21 cellular contexts compared by ENCODE assay signal in genomic region chr5:1167361-1167727, GRCh38. TPM values are rescaled to one million over a fixed set of nuclear protein-coding genes. Genes with fewer than 3 reads are reported as not detected.
A peak's percentile ranks its signal among the peaks of the same experiment; 100 is the strongest.
DNase-seq lines count a peak whose midpoint lies in the region; ATAC-seq and TF ChIP-seq lines count a peak whose summit lies in the region.
"Had no signal": no experiment of that assay in that cellular context is flagged by ENCODE, and none has a peak within 500 bp of the region (broad histone marks: within the 10 kb centered on the region; RNA-seq: fewer than 3 reads in every experiment).

No MANE protein-coding gene starts in this region.

- H3K79me2 ChIP-seq in OCI-LY7 (ENCODE audit: insufficient read depth, low read depth, low read length) = no peaks in the 10 kb centered on the region
- H3K79me2 ChIP-seq in hepatocyte = no peaks in the 10 kb centered on the region

- no peaks in the 10 kb centered on the region for H3K36me3 ChIP-seq in OCI-LY7 (ENCODE audit: insufficient read depth, low read length)
- no peaks in the 10 kb centered on the region for H3K36me3 ChIP-seq in hepatocyte (replicated peaks; ENCODE audit: insufficient read depth, low read depth)
- H3K36me3 ChIP-seq: ascending aorta, heart right ventricle, neural progenitor cell, spleen had no signal

- DNase-seq in DMS53 (lab: John Stamatoyannopoulos, UW) (peak; percentile 73), DMS53 treated with DMSO at 0.1 percent for 48 hours (lab: John Stamatoyannopoulos, UW; ENCODE audit: unreplicated experiment) (no peak), OCI-LY7 (ENCODE audit: low spot score) (no peak), myocyte (ENCODE audit: low read depth) (peak; percentile 42), hepatocyte (ENCODE audit: low spot score) (no peak), medulla oblongata (ENCODE audit: extremely low spot score) (no peak), mesothelial cell of epicardium (ENCODE audit: low spot score in 2 of 2, unreplicated experiment in 2 of 2) (no peak)
- DNase-seq: spleen had no signal

- H4K20me1 ChIP-seq in OCI-LY7 (ENCODE audit: insufficient read depth, low read length) = no peaks in the 10 kb centered on the region
- no peaks in the 10 kb centered on the region for H4K20me1 ChIP-seq in hepatocyte (ENCODE audit: insufficient read depth, poor library complexity, severe bottlenecking)

- no peaks in the 10 kb centered on the region for H3K9me3 Mint-ChIP-seq in mesothelial cell of epicardium
- H3K9me3 Mint-ChIP-seq: endodermal cell; neural progenitor cell; T-helper 1 cell treated with Interleukin-12 subunit alpha and Interleukin-12 subunit beta and Interleukin-4 antibody, amounts not matched to agents 30 μg/mL and 1 μg/mL, for 36 hours had no signal

- H3K4me3 Mint-ChIP-seq in mesothelial cell of epicardium = no peak overlapping the region
- H3K4me3 Mint-ChIP-seq: endodermal cell had no signal

- H3K27ac Mint-ChIP-seq in mesothelial cell of epicardium = no peak overlapping the region
- H3K27ac Mint-ChIP-seq: endodermal cell; neural progenitor cell; T-helper 1 cell treated with Interleukin-12 subunit alpha and Interleukin-12 subunit beta and Interleukin-4 antibody, amounts not matched to agents 30 μg/mL and 1 μg/mL, for 36 hours had no signal

- H3K4me1 ChIP-seq in OCI-LY7 (ENCODE audit: insufficient read depth, low read length, poor library complexity, severe bottlenecking) (peaks cover 16% of the 10 kb centered on the region), hepatocyte (ENCODE audit: insufficient read depth) (peaks cover 3% of the 10 kb centered on the region)
- H3K4me1 ChIP-seq: ascending aorta had no signal

- TF ChIP-seq CTCF in OCI-LY7 (conservative IDR thresholded peaks at IDR 0.05; ENCODE audit: low read length) (no peak), hepatocyte (IDR thresholded peaks at IDR 0.05; ENCODE audit: poor library complexity) (no peak), mesothelial cell of epicardium (IDR thresholded peaks at IDR 0.05; ENCODE audit: unreplicated experiment) (no peak)

- H3K27ac ChIP-seq in OCI-LY7 (ENCODE audit: low read depth, low read length, poor library complexity, severe bottlenecking) (no peak overlapping the region), hepatocyte (no peak overlapping the region)
- H3K27ac ChIP-seq: 22Rv1, ascending aorta, heart right ventricle, neural progenitor cell, testis, VCaP had no signal

- CTCF ChIA-PET in OCI-LY7 (lab: Charles Lee; ENCODE audit: unreplicated experiment) = interaction anchor here (0.5 to 0.9 kb wide), 4 partner anchors 27 to 249 kb away, joined by 3 to 5 read pairs (median 4); no protein-coding TSS in a partner anchor

- 66% methylated on average over 4 of the region's 4 CpGs for WGBS in hepatocyte (ENCODE audit: low lambda C conversion rate, missing lambda C conversion rate)

- ATAC-seq in HG02852 (IDR thresholded peaks at IDR 0.05; ENCODE audit: unreplicated experiment) = peak; percentile 16

- H3K9me3 ChIP-seq in OCI-LY7 (ENCODE audit: low read length) = no peaks in the 10 kb centered on the region
- H3K9me3 ChIP-seq in hepatocyte (ENCODE audit: low read depth) = no peaks in the 10 kb centered on the region
- H3K9me3 ChIP-seq: ascending aorta, heart right ventricle, spleen, testis had no signal

- no peaks in the 10 kb centered on the region for H3K27me3 ChIP-seq in hepatocyte
- H3K27me3 ChIP-seq: ascending aorta, testis had no signal

- H3K4me3 ChIP-seq in OCI-LY7 (ENCODE audit: low read depth, low read length, poor library complexity, severe bottlenecking) (no peak overlapping the region), hepatocyte (no peak overlapping the region)
- H3K4me3 ChIP-seq: ascending aorta, testis had no signal

- no TSS peak for BruUV-seq in OCI-LY7 (replicated peaks; lab: Mats Ljungman, UMichigan)

- POLR2A ChIA-PET in OCI-LY7 (lab: Charles Lee) = interaction anchor here (0.7 to 0.8 kb wide), 2 partner anchors 29 to 148 kb away, joined by 3 read pairs; no protein-coding TSS in a partner anchor

- H3K36me3 Mint-ChIP-seq in mesothelial cell of epicardium = no peaks in the 10 kb centered on the region
- H3K36me3 Mint-ChIP-seq: neural progenitor cell had no signal

- intact Hi-C loops in OCI-LY7 (cut with micrococcal nuclease; ENCODE audit: unreplicated experiment) = loop anchor here (1.0 to 2.0 kb wide), 5 partner anchors 27 to 244 kb away; no protein-coding TSS in a partner anchor

- H2AFZ ChIP-seq in OCI-LY7 (ENCODE audit: low read length) (peak overlapping the region; percentile 80; the same call in 1 of the 2 replicates), hepatocyte (no peak overlapping the region)

- H3K9me2 ChIP-seq in OCI-LY7 (ENCODE audit: insufficient read depth, low read length) (no peaks in the 10 kb centered on the region), hepatocyte (replicated peaks; ENCODE audit: insufficient read depth) (no peaks in the 10 kb centered on the region)

- peaks cover 36% of the 10 kb centered on the region for H3K27me3 Mint-ChIP-seq in mesothelial cell of epicardium (ENCODE audit: low read depth)

- peaks cover 2% of the 10 kb centered on the region for H3K4me1 Mint-ChIP-seq in mesothelial cell of epicardium

- H3K4me2 ChIP-seq in OCI-LY7 (ENCODE audit: low read length) (peak overlapping the region; percentile 71), hepatocyte (no peak overlapping the region)

RNA-seq across cellular contexts. Expression of gene SLC6A19, which starts 34.1 kb away (rescaled TPM):
- total RNA-seq in OCI-LY7 (2014; rRNA removed; shearing (Covaris generic)) = not detected in 2 replicates
- total RNA-seq in OCI-LY7 (2022) = not detected in 2 replicates
- total RNA-seq in myocyte = 0.31 TPM in 1 of 2 replicates, not detected in the other
- not detected for polyA plus RNA-seq in myocyte (2012)
- total RNA-seq in hepatocyte = 5.2 and 6.7 TPM in 2 replicates
- 4.8 and 5.8 TPM in 2 replicates for polyA plus RNA-seq in hepatocyte
- not detected in 3 replicates for total RNA-seq in mesothelial cell of epicardium
- total RNA-seq: ascending aorta, chondrocyte, H1, pulmonary artery endothelial cell had no signal
- polyA plus RNA-seq: BJ, heart right ventricle had no signal

RNA-seq across cellular contexts. Expression of gene SLC12A7, which starts 55.5 kb away (rescaled TPM):
- total RNA-seq in OCI-LY7 (2014; rRNA removed; shearing (Covaris generic)) = not detected in 2 replicates
- total RNA-seq in OCI-LY7 (2022) (0.06 TPM in 1 of 2 replicates, not detected in the other), myocyte (38.0 and 77.2 TPM in 2 replicates), hepatocyte (19.7 and 30.2 TPM in 2 replicates), mesothelial cell of epicardium (33.5 to 34.9 TPM (median 33.6 TPM) in 3 replicates)
- 77.6 TPM for polyA plus RNA-seq in myocyte (2012)
- 31.3 and 34.3 TPM in 2 replicates for polyA plus RNA-seq in hepatocyte

RNA-seq across cellular contexts. Expression of gene SLC6A18, which starts 57.8 kb away (rescaled TPM):
- total RNA-seq in OCI-LY7 (2014; rRNA removed; shearing (Covaris generic)) = not detected in 2 replicates
- total RNA-seq in OCI-LY7 (2022) (not detected in 2 replicates), myocyte (not detected in 2 replicates), hepatocyte (not detected in 2 replicates), mesothelial cell of epicardium (not detected in 3 replicates)
- not detected for polyA plus RNA-seq in myocyte (2012)
- 0.35 TPM in 1 of 2 replicates, not detected in the other for polyA plus RNA-seq in hepatocyte
- total RNA-seq: ascending aorta, chondrocyte, endodermal cell, H1, heart right ventricle, pulmonary artery endothelial cell, spleen had no signal
- polyA plus RNA-seq: BJ, H1, heart right ventricle, spleen had no signal

Comparison
In these comparisons a context has a peak if more than half of its experiments do, and no peak if none do; other contexts are left out.
1. DNase-seq: peak in DMS53 (single experiment) and myocyte (single experiment); none in DMS53 treated with DMSO at 0.1 percent for 48 hours (single experiment), OCI-LY7 (single experiment), hepatocyte (single experiment), medulla oblongata (single experiment) and mesothelial cell of epicardium (0 of 2).
2. RNA of gene SLC12A7, which starts 55.5 kb away (total RNA-seq): 38.0 to 77.2 TPM in myocyte, 33.5 to 34.9 TPM in mesothelial cell of epicardium and 19.7 to 30.2 TPM in hepatocyte; 0.06 TPM in OCI-LY7; every median in the first group is over 10 times any median in the second.